Comparison of ENCODE assay signal across 8 cellular contexts in the genomic region with DNA sequence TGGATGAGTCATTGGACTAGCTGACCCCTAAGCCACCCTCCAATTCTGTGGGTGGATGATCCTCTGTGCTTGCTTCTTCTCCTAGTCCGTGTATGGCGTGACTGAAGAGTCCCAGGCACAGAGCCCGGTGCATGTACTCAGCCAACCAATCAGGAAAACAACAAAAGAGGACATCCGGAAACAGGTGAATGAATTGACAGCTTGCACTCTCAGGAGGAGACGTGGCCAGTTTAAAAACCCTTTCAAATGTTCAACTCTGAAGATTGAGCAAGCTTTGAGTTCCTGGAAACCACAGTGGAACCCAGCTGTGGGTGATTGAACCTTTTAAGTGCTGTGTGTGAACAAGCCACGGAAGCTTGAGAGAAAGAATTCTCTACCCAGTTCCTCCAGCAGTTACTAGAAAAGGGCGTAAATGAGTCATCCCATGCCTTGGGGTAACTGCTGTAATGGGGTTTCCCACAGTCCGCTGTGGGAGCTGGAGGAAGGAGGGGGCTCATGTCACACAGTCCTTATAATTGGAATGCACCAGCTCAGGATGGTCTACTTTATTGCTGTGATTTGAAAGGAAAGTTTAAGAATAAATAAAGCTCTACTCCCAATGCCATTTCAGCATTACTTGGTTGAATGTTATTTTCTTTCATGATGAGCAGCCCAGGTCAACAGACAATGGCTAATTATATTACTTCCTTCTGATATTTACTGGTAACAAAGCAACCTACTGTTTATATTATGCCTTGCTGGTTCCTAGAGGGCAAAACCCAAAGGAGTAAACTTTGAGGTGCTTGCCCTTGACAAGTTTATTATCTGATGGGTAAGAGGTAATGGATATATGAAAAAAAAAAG.
DNase-seq lines count a peak whose midpoint lies in the region; ATAC-seq and TF ChIP-seq lines count a peak whose summit lies in the region.

No MANE protein-coding gene starts in this region.

- ATAC-seq in HG03196 (IDR thresholded peaks at IDR 0.05; ENCODE audit: unreplicated experiment) (peak; percentile 82), naive B cell (ENCODE audit: low read depth in 2 of 2) (peak; percentile 58 to 69), upper lobe of left lung (ENCODE audit: low FRiP score in 2 of 2) (peak; percentile 44 to 45)

- no peaks in the 10 kb centered on the region for H3K36me3 Mint-ChIP-seq in naive B cell

- H3K4me1 ChIP-seq in upper lobe of left lung, result peaks cover 0 to 11% (median 8%) of the 10 kb centered on the region in 4 donors

- H3K9me3 ChIP-seq in upper lobe of left lung, result no peaks in the 10 kb centered on the region

- peaks cover 42 to 57% (median 51%) of the 10 kb centered on the region in 3 donors for H3K4me1 Mint-ChIP-seq in naive B cell

- no peak for TF ChIP-seq CTCF in upper lobe of left lung (IDR thresholded peaks at IDR 0.05)

- TF ChIP-seq EP300 in upper lobe of left lung (IDR thresholded peaks at IDR 0.05), result peak in 1 of 4 donors; percentile 2

- no peaks in the 10 kb centered on the region for H3K27me3 ChIP-seq in upper lobe of left lung

- no peaks in the 10 kb centered on the region for H3K36me3 ChIP-seq in upper lobe of left lung

- no peaks in the 10 kb centered on the region for H3K9me3 Mint-ChIP-seq in naive B cell

- H3K4me3 ChIP-seq in upper lobe of left lung, result no peak overlapping the region

- H3K27ac ChIP-seq in upper lobe of left lung, result no peak overlapping the region

- DNase-seq in AG08395 (ENCODE audit: low spot score) (peak; percentile 63), GM19238 (ENCODE audit: insufficient read length, low spot score) (peak; percentile 65), T-helper 2 cell (peak in 3 of 5 experiments; percentile 27 to 98 (median 54)), brain pericyte (ENCODE audit: low read depth, low spot score) (peak; percentile 72), naive B cell (no peak), upper lobe of left lung (peak in 1 of 2 donors; percentile 46), occipital lobe (lab: John Stamatoyannopoulos, UW) (no peak)

- WGBS in upper lobe of left lung, 2 donors, result 16 to 21% methylated on average over 8 of the region's 8 CpGs

- H3K27me3 Mint-ChIP-seq in naive B cell, result no peaks in the 10 kb centered on the region

- H3K27ac Mint-ChIP-seq in naive B cell, result peak overlapping the region in 5 of 6 donors; percentile 44 to 80 (median 76)

- no peak for TF ChIP-seq POLR2A in upper lobe of left lung (IDR thresholded peaks at IDR 0.05)

- peak overlapping the region in 7 of 8 donors; percentile 22 to 83 (median 61) for H3K4me3 Mint-ChIP-seq in naive B cell

Comparison
In these comparisons a context has a peak if more than half of its experiments do, and no peak if none do; other contexts are left out.
1. DNase-seq: peak in AG08395 (single experiment), GM19238 (single experiment), T-helper 2 cell (3 of 5) and brain pericyte (single experiment); none in naive B cell (single experiment) and occipital lobe (single experiment).
2. Peak in every context shown above with its lines, with median percentiles within 50 percentile points of each other: ATAC-seq.